8 cellular contexts compared by ENCODE assay signal in the genomic region with DNA sequence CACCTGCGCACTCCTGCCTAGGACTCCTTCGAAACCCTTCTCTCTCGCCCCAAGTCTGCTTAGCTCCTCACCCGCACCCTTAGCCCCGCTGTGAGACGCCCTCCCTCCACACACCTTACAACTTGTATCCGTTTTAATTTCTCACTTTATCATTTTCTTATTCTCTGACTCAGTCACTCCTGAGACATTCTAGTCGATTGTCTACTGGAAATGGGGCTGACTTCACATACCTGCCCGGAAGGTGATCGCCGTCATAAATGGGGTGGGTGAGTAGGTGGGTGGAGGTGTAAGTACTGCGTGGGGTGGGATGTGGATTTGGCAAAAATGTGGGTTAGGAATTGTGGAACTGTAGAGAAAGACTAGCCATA. TPM values are rescaled to one million over a fixed set of nuclear protein-coding genes. Genes with fewer than 3 reads are reported as not detected.
A peak's percentile ranks its signal among the peaks of the same experiment; 100 is the strongest.
DNase-seq lines count a peak whose midpoint lies in the region; ATAC-seq and TF ChIP-seq lines count a peak whose summit lies in the region.

No MANE protein-coding gene starts in this region.

- intact Hi-C loops in right cardiac atrium (cut with DNase I) = loop anchor here (5.0 to 10.0 kb wide), 3 partner anchors 51 to 67 kb away; no protein-coding TSS in a partner anchor

- under 1% methylated on average over 12 of the region's 12 CpGs for WGBS in right cardiac atrium

- TF ChIP-seq CTCF in GM12865 (IDR thresholded peaks at IDR 0.05; ENCODE audit: insufficient read depth, low read depth, low read length, missing control alignments) (no peak), OCI-LY3 (IDR thresholded peaks at IDR 0.05; ENCODE audit: low read depth, low read length) (no peak)

- H3K79me2 ChIP-seq in OCI-LY3 (ENCODE audit: low read length) = peaks cover 40% of the 10 kb centered on the region

- ATAC-seq in HG02571 (IDR thresholded peaks at IDR 0.05; ENCODE audit: unreplicated experiment) = peak; percentile 34
- ATAC-seq in right cardiac atrium = peak; percentile 17 to 41

- peak; percentile 30 for DNase-seq in GM12865 (ENCODE audit: low read depth)
- peak; percentile 40 for DNase-seq in activated gamma-delta T cell treated with anti-CD3 and anti-CD28 coated beads, Interleukin-2, amount 50 U/mL, for 16 hours (ENCODE audit: low read depth)
- DNase-seq in right cardiac atrium = peak in 1 of 3 donors; percentile 30
- DNase-seq in stimulated activated CD4-positive, alpha-beta T cell treated with anti-CD3 and anti-CD28 coated beads, Interleukin-15, amount 100 ng/mL, for 1 hour (ENCODE audit: low read depth in 1 of 2, low spot score in 1 of 2) = peak; percentile 4 to 49
- DNase-seq in UCSD-AML1 (lab: John Stamatoyannopoulos, UW; ENCODE audit: unreplicated experiment) = no peak
- no peak for DNase-seq in cerebellar nuclear complex (lab: John Stamatoyannopoulos, UW)

- H3K36me3 ChIP-seq in OCI-LY3 (replicated peaks; ENCODE audit: low read depth, low read length) = peaks cover 3% of the 10 kb centered on the region

- peak overlapping the region; percentile 91 for H3K4me2 ChIP-seq in OCI-LY3 (ENCODE audit: low read length)

- H3K4me3 ChIP-seq in GM12865 (ENCODE audit: low read depth, low read length) (peak overlapping the region; percentile 82), OCI-LY3 (ENCODE audit: low read length) (peak overlapping the region; percentile 95), right cardiac atrium (ENCODE audit: low read length) (peak overlapping the region; percentile 84)

- H3K27ac ChIP-seq in OCI-LY3 (ENCODE audit: low read length) (peak overlapping the region; percentile 45), right cardiac atrium (ENCODE audit: low read length) (peak overlapping the region; percentile 56)

- peak overlapping the region; percentile 87 for H3K9ac ChIP-seq in OCI-LY3 (ENCODE audit: low read length)

- H4K20me1 ChIP-seq in OCI-LY3 (ENCODE audit: insufficient read depth, low read length) = no peaks in the 10 kb centered on the region

- H3K9me3 ChIP-seq in OCI-LY3 (ENCODE audit: insufficient read depth, low read length) = no peaks in the 10 kb centered on the region
- no peaks in the 10 kb centered on the region for H3K9me3 ChIP-seq in right cardiac atrium (ENCODE audit: control insufficient read depth, low read length)

- peaks cover 28% of the 10 kb centered on the region for H3K4me1 ChIP-seq in OCI-LY3 (ENCODE audit: low read length)
- H3K4me1 ChIP-seq in right cardiac atrium (ENCODE audit: control insufficient read depth, insufficient read depth, low read length) = no peaks in the 10 kb centered on the region

- H3K27me3 ChIP-seq in OCI-LY3 (ENCODE audit: low read depth, low read length) = no peaks in the 10 kb centered on the region
- no peaks in the 10 kb centered on the region for H3K27me3 ChIP-seq in right cardiac atrium (ENCODE audit: control insufficient read depth, insufficient read depth)

- peak overlapping the region; percentile 87 for H2AFZ ChIP-seq in OCI-LY3 (ENCODE audit: low read depth, low read length)

RNA-seq across cellular contexts. Expression of a gene that starts 0.7 kb away (rescaled TPM):
- 10 to 100 TPM; 37.6 to 48.7 (median 41.6) TPM for total RNA-seq in right cardiac atrium
- polyA plus RNA-seq in right cardiac atrium = 29.0 TPM

Comparison
In these comparisons a context has a peak if more than half of its experiments do, and no peak if none do; other contexts are left out.
1. DNase-seq: peak in GM12865 (single experiment), activated gamma-delta T cell treated with anti-CD3 and anti-CD28 coated beads, Interleukin-2, amount 50 U/mL, for 16 hours (single experiment) and stimulated activated CD4-positive, alpha-beta T cell treated with anti-CD3 and anti-CD28 coated beads, Interleukin-15, amount 100 ng/mL, for 1 hour (2 of 2); none in UCSD-AML1 (single experiment) and cerebellar nuclear complex (0 of 2).
2. Peak in every context shown above with its lines, with median percentiles within 50 percentile points of each other: H3K4me3 ChIP-seq.